Comparison of ENCODE assay signal across 16 cellular contexts in the genomic region with DNA sequence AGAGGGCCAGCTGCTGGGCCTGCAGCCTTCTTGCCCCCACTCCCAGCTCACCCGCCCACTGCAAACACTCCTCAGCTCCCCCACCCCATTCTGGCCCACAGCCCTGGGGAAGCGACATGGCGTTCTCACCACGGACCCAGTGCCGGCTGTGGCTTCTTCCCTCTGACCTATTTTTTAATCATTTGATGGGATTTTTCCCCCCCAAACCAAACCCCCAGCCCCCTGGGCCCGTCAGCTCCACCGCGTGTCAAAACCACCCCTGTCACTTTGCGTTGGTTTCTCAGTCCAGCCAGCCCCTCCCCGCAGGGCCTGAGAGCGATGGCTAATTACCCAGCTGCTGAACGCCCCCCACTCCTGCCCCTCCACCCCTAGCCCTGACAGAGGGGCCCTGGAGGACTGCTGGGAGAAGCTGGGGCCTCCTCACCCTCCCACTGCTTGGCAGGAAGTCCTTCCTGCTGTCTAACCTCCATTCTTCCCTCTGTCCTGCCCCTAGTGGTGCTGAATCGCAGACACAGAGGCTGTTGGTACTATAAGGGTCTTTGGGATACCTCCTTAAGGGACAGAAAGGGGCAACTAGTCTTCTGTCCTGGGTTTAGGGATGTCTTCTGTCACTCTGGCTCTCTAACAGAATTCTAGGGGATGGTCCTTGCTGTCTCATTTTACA. TPM values are rescaled to one million over a fixed set of nuclear protein-coding genes. Genes with fewer than 3 reads are reported as not detected.
A peak's percentile ranks its signal among the peaks of the same experiment; 100 is the strongest.
DNase-seq lines count a peak whose midpoint lies in the region; ATAC-seq and TF ChIP-seq lines count a peak whose summit lies in the region.
"Had no signal": no experiment of that assay in that cellular context is flagged by ENCODE, and none has a peak within 500 bp of the region (broad histone marks: within the 10 kb centered on the region; RNA-seq: fewer than 3 reads in every experiment).

No MANE protein-coding gene starts in this region.

- H3K4me3 ChIP-seq in BE2C (ENCODE audit: low read depth, low read length) (no peak overlapping the region), GM12865 (ENCODE audit: low read depth, low read length) (no peak overlapping the region), ascending aorta (no peak overlapping the region)
- H3K4me3 ChIP-seq: ovary, skin epidermis had no signal

- TF ChIP-seq CTCF in BE2C (IDR thresholded peaks at IDR 0.05; ENCODE audit: low read depth, low read length) (peak; percentile 32), GM12865 (IDR thresholded peaks at IDR 0.05; ENCODE audit: insufficient read depth, low read depth, low read length, missing control alignments) (peak; percentile 10), glutamatergic neuron (IDR thresholded peaks at IDR 0.05; ENCODE audit: partially characterized antibody, unreplicated experiment) (peak; percentile 21), GM13976 (IDR thresholded peaks at IDR 0.05; ENCODE audit: borderline replicate concordance, control extremely low read depth, extremely low read depth, insufficient read depth, missing control alignments) (no peak), ascending aorta (IDR thresholded peaks at IDR 0.05) (no peak)

- peaks cover 78% of the 10 kb centered on the region for H3K4me1 Mint-ChIP-seq in activated CD8-positive, alpha-beta T cell treated with anti-CD3 and anti-CD28 coated beads, Interleukin-2, amount 10 ng/mL, durations not matched to agents 7 days and 5 days (ENCODE audit: low read depth)
- no peaks in the 10 kb centered on the region for H3K4me1 Mint-ChIP-seq in glutamatergic neuron (ENCODE audit: low read depth, unreplicated experiment)
- H3K4me1 Mint-ChIP-seq in stimulated activated naive B cell treated with anti-CD40 and anti-IgM and Interleukin-4, amounts not matched to agents 10 μg/mL and 1 μg/mL and 100 μg/mL, for 72 hours, result peaks cover 23 to 30% of the 10 kb centered on the region in 2 donors

- H3K4me1 ChIP-seq in BE2C (peaks cover 2% of the 10 kb centered on the region; the same call in 1 of the 2 replicates), ascending aorta (no peaks in the 10 kb centered on the region)

- POLR2A ChIA-PET in activated CD8-positive, alpha-beta T cell treated with anti-CD3 and anti-CD28 coated beads, Interleukin-2, amount 10 ng/mL, durations not matched to agents 7 days and 5 days (lab: Charles Lee), result interaction anchor here (1.8 kb wide), 1 partner anchor 24 kb away, joined by 6 read pairs; no protein-coding TSS in a partner anchor

- no peaks in the 10 kb centered on the region for H3K36me3 Mint-ChIP-seq in activated CD8-positive, alpha-beta T cell treated with anti-CD3 and anti-CD28 coated beads, Interleukin-2, amount 10 ng/mL, durations not matched to agents 7 days and 5 days (ENCODE audit: low read depth)
- no peaks in the 10 kb centered on the region for H3K36me3 Mint-ChIP-seq in glutamatergic neuron (ENCODE audit: unreplicated experiment)
- H3K36me3 Mint-ChIP-seq in stimulated activated naive B cell treated with anti-CD40 and anti-IgM and Interleukin-4, amounts not matched to agents 10 μg/mL and 1 μg/mL and 100 μg/mL, for 72 hours, result no peaks in the 10 kb centered on the region
- H3K36me3 Mint-ChIP-seq: activated CD8-positive, alpha-beta memory T cell treated with anti-CD3 and anti-CD28 coated beads, Interleukin-2, amount 10 ng/mL, durations not matched to agents 7 days and 5 days; CD4-positive, CD25-positive, alpha-beta regulatory T cell had no signal

- in situ Hi-C loops in GM13976 (cut with MboI; ENCODE audit: low sequenced_read_pairs, unreplicated experiment), result no loop called here

- H3K9me3 ChIP-seq in BE2C (no peaks in the 10 kb centered on the region), ascending aorta (no peaks in the 10 kb centered on the region)
- H3K9me3 ChIP-seq: ovary had no signal

- CTCF ChIA-PET in activated CD8-positive, alpha-beta T cell treated with anti-CD3 and anti-CD28 coated beads, Interleukin-2, amount 10 ng/mL, durations not matched to agents 7 days and 5 days (lab: Charles Lee), result interaction anchor here (12.9 to 24.5 kb wide), 2 partner anchors 9 to 23 kb away, joined by 92 to 474 read pairs; no protein-coding TSS in a partner anchor

- H3K36me3 ChIP-seq in BE2C (no peaks in the 10 kb centered on the region), ascending aorta (no peaks in the 10 kb centered on the region)
- H3K36me3 ChIP-seq: ovary had no signal

- H3K27ac Mint-ChIP-seq in activated CD8-positive, alpha-beta T cell treated with anti-CD3 and anti-CD28 coated beads, Interleukin-2, amount 10 ng/mL, durations not matched to agents 7 days and 5 days, result peak overlapping the region; percentile 60
- H3K27ac Mint-ChIP-seq in glutamatergic neuron (ENCODE audit: unreplicated experiment), result no peak overlapping the region
- H3K27ac Mint-ChIP-seq in stimulated activated naive B cell treated with anti-CD40 and anti-IgM and Interleukin-4, amounts not matched to agents 10 μg/mL and 1 μg/mL and 100 μg/mL, for 72 hours, result no peak overlapping the region
- H3K27ac Mint-ChIP-seq: activated CD8-positive, alpha-beta memory T cell treated with anti-CD3 and anti-CD28 coated beads, Interleukin-2, amount 10 ng/mL, durations not matched to agents 7 days and 5 days had no signal

- no peak for DNase-seq in BE2C
- no peak for DNase-seq in GM12865 (ENCODE audit: low read depth)
- DNase-seq in activated CD8-positive, alpha-beta T cell treated with anti-CD3 and anti-CD28 coated beads, Interleukin-2, amount 10 ng/mL, durations not matched to agents 7 days and 5 days, result no peak
- DNase-seq in glutamatergic neuron, result no peak
- DNase-seq in GM13976 (ENCODE audit: low spot score), result no peak
- no peak for DNase-seq in ascending aorta (ENCODE audit: low spot score in 2 of 2)
- DNase-seq in stimulated activated naive B cell treated with anti-CD40 and anti-IgM and Interleukin-4, amounts not matched to agents 10 μg/mL and 1 μg/mL and 100 μg/mL, for 72 hours, result no peak
- no peak for DNase-seq in NOMO-1 treated with dmso at 0.1 percent for 144 hours (lab: John Stamatoyannopoulos, UW; ENCODE audit: unreplicated experiment)
- DNase-seq: activated CD8-positive, alpha-beta memory T cell treated with anti-CD3 and anti-CD28 coated beads, Interleukin-2, amount 10 ng/mL, durations not matched to agents 7 days and 5 days; CD4-positive, CD25-positive, alpha-beta regulatory T cell; KBM-7; left colon; NCI-H1417 treated with DMSO at 0.1 percent for 48 hours; ovary had no signal

- intact Hi-C loops in ascending aorta (cut with DNase I), result no loop called here

- no peaks in the 10 kb centered on the region for H3K27me3 ChIP-seq in BE2C
- peaks cover 16% of the 10 kb centered on the region for H3K27me3 ChIP-seq in ascending aorta
- H3K27me3 ChIP-seq: ovary had no signal

- no peak overlapping the region for H3K4me3 Mint-ChIP-seq in activated CD8-positive, alpha-beta T cell treated with anti-CD3 and anti-CD28 coated beads, Interleukin-2, amount 10 ng/mL, durations not matched to agents 7 days and 5 days
- no peak overlapping the region for H3K4me3 Mint-ChIP-seq in glutamatergic neuron (ENCODE audit: unreplicated experiment)
- H3K4me3 Mint-ChIP-seq in stimulated activated naive B cell treated with anti-CD40 and anti-IgM and Interleukin-4, amounts not matched to agents 10 μg/mL and 1 μg/mL and 100 μg/mL, for 72 hours, result no peak overlapping the region
- H3K4me3 Mint-ChIP-seq: activated CD8-positive, alpha-beta memory T cell treated with anti-CD3 and anti-CD28 coated beads, Interleukin-2, amount 10 ng/mL, durations not matched to agents 7 days and 5 days had no signal

- no peak for ATAC-seq in activated CD8-positive, alpha-beta T cell treated with anti-CD3 and anti-CD28 coated beads, Interleukin-2, amount 10 ng/mL, durations not matched to agents 7 days and 5 days
- ATAC-seq in stimulated activated naive B cell treated with anti-CD40 and anti-IgM and Interleukin-4, amounts not matched to agents 10 μg/mL and 1 μg/mL and 100 μg/mL, for 72 hours (replicated peaks), result no peak
- ATAC-seq: activated CD8-positive, alpha-beta memory T cell treated with anti-CD3 and anti-CD28 coated beads, Interleukin-2, amount 10 ng/mL, durations not matched to agents 7 days and 5 days; left colon had no signal

- H3K9me3 Mint-ChIP-seq in activated CD8-positive, alpha-beta T cell treated with anti-CD3 and anti-CD28 coated beads, Interleukin-2, amount 10 ng/mL, durations not matched to agents 7 days and 5 days (ENCODE audit: insufficient read depth), result no peaks in the 10 kb centered on the region
- peaks cover 1% of the 10 kb centered on the region for H3K9me3 Mint-ChIP-seq in glutamatergic neuron (ENCODE audit: unreplicated experiment)
- H3K9me3 Mint-ChIP-seq in stimulated activated naive B cell treated with anti-CD40 and anti-IgM and Interleukin-4, amounts not matched to agents 10 μg/mL and 1 μg/mL and 100 μg/mL, for 72 hours, result no peaks in the 10 kb centered on the region
- H3K9me3 Mint-ChIP-seq: CD4-positive, CD25-positive, alpha-beta regulatory T cell had no signal

- H3K27me3 Mint-ChIP-seq in activated CD8-positive, alpha-beta T cell treated with anti-CD3 and anti-CD28 coated beads, Interleukin-2, amount 10 ng/mL, durations not matched to agents 7 days and 5 days (ENCODE audit: low read depth), result no peaks in the 10 kb centered on the region
- peaks cover 11% of the 10 kb centered on the region for H3K27me3 Mint-ChIP-seq in glutamatergic neuron (ENCODE audit: unreplicated experiment)
- H3K27me3 Mint-ChIP-seq in stimulated activated naive B cell treated with anti-CD40 and anti-IgM and Interleukin-4, amounts not matched to agents 10 μg/mL and 1 μg/mL and 100 μg/mL, for 72 hours, result peaks cover 18 to 45% of the 10 kb centered on the region in 2 donors
- H3K27me3 Mint-ChIP-seq: activated CD8-positive, alpha-beta memory T cell treated with anti-CD3 and anti-CD28 coated beads, Interleukin-2, amount 10 ng/mL, durations not matched to agents 7 days and 5 days had no signal

- H3K27ac ChIP-seq in ascending aorta, result no peak overlapping the region
- H3K27ac ChIP-seq: ovary, skin epidermis had no signal

RNA-seq across cellular contexts. Expression of a gene that starts 7.5 kb away (rescaled TPM):
- not detected for polyA plus RNA-seq in BE2C (2012; ENCODE audit: insufficient read depth, insufficient read length, low read depth)
- total RNA-seq in activated CD8-positive, alpha-beta T cell treated with anti-CD3 and anti-CD28 coated beads, Interleukin-2, amount 10 ng/mL, durations not matched to agents 7 days and 5 days, result 10 to 100 TPM; 27.4 to 27.5 TPM
- total RNA-seq in glutamatergic neuron (ENCODE audit: unreplicated experiment) (not detected), ascending aorta (not detected)
- total RNA-seq: endothelial cell of umbilical vein had no signal
- polyA plus RNA-seq: endothelial cell of umbilical vein had no signal

RNA-seq across cellular contexts. Expression of a gene that starts 31.6 kb away (rescaled TPM):
- polyA plus RNA-seq in BE2C (2012; ENCODE audit: insufficient read depth, insufficient read length, low read depth), result 31.1 TPM
- total RNA-seq in activated CD8-positive, alpha-beta T cell treated with anti-CD3 and anti-CD28 coated beads, Interleukin-2, amount 10 ng/mL, durations not matched to agents 7 days and 5 days, result 1 to 10 TPM; 2.4 to 3.7 TPM
- 30.7 TPM for total RNA-seq in glutamatergic neuron (ENCODE audit: unreplicated experiment)
- total RNA-seq in ascending aorta, result 18.3 TPM

Comparison
In these comparisons a context has a peak if more than half of its experiments do, and no peak if none do; other contexts are left out.
1. CTCF ChIP-seq: peak in BE2C (single experiment), GM12865 (single experiment) and glutamatergic neuron (single experiment); none in GM13976 (single experiment) and ascending aorta (0 of 3).
2. RNA of a gene that starts 7.5 kb away (total RNA-seq): 27.4 to 27.5 TPM in activated CD8-positive, alpha-beta T cell treated with anti-CD3 and anti-CD28 coated beads, Interleukin-2, amount 10 ng/mL, durations not matched to agents 7 days and 5 days; not detected in glutamatergic neuron (single experiment) and not detected in ascending aorta (single experiment); every median in the first group is over 10 times any median in the second.